ENCODE assay signal across 21 cellular contexts in genomic region chr4:147975902-147976301, GRCh38.
DNase-seq lines count a peak whose midpoint lies in the region; ATAC-seq and TF ChIP-seq lines count a peak whose summit lies in the region.
"Had no signal": no experiment of that assay in that cellular context is flagged by ENCODE, and none has a peak within 500 bp of the region (broad histone marks: within the 10 kb centered on the region; RNA-seq: fewer than 3 reads in every experiment).

No MANE protein-coding gene starts in this region.

- no peak overlapping the region for H3K18ac ChIP-seq in mesenchymal stem cell (ENCODE audit: low read depth in 1 of 2, low read length in 2 of 2)

- WGBS in mesenchymal stem cell: 100% methylated on average over 1 of the region's 2 CpGs

- no peak overlapping the region for H2AK5ac ChIP-seq in mesenchymal stem cell (ENCODE audit: low read length, severe bottlenecking)

- H3K79me1 ChIP-seq in mesenchymal stem cell (replicated peaks; ENCODE audit: low read length, poor library complexity, severe bottlenecking): peaks cover 17% of the 10 kb centered on the region

- H4K91ac ChIP-seq in mesenchymal stem cell (ENCODE audit: low read length): no peak overlapping the region

- peak overlapping the region; percentile 30 for H3K27ac ChIP-seq in brain microvascular endothelial cell
- H3K27ac ChIP-seq in mesenchymal stem cell (ENCODE audit: low read length, poor library complexity, severe bottlenecking): no peak overlapping the region

- peaks cover 4% of the 10 kb centered on the region for H3K36me3 Mint-ChIP-seq in glutamatergic neuron (ENCODE audit: unreplicated experiment)

- H3K9me3 ChIP-seq in mesenchymal stem cell (ENCODE audit: control insufficient read depth, low read length): no peaks in the 10 kb centered on the region
- H3K9me3 ChIP-seq: Caco-2 had no signal

- H2BK120ac ChIP-seq in mesenchymal stem cell (ENCODE audit: low read depth, low read length): no peak overlapping the region

- no peaks in the 10 kb centered on the region for H3K27me3 Mint-ChIP-seq in glutamatergic neuron (ENCODE audit: unreplicated experiment)

- DNase-seq in AG20443 (ENCODE audit: low spot score): peak; percentile 15
- peak; percentile 10 for DNase-seq in HS-5 (ENCODE audit: low read depth)
- DNase-seq in brain microvascular endothelial cell: peak; percentile 54
- DNase-seq in mesenchymal stem cell: peak; percentile 8
- DNase-seq in glutamatergic neuron: no peak
- no peak for DNase-seq in NCI-H774 (lab: John Stamatoyannopoulos, UW)
- no peak for DNase-seq in activated effector memory CD4-positive, alpha-beta T cell treated with anti-CD3 and anti-CD28 coated beads, Interleukin-2, amount 50 U/mL, for 16 hours
- DNase-seq: activated CD4-positive, alpha-beta T cell treated with anti-CD3 and anti-CD28 coated beads for 4 hours; activated CD8-positive, alpha-beta memory T cell treated with anti-CD3 and anti-CD28 coated beads, Interleukin-2, amount 50 U/mL, for 4 hours; activated naive CD4-positive, alpha-beta T cell; aorta; Caco-2; hippocampal formation; NCI-H2029 treated with DMSO at 0.1 percent for 48 hours; NCI-H510A treated with DMSO at 0.1 percent for 48 hours; SIG-M5; stimulated activated CD4-positive, alpha-beta T cell treated with anti-CD3 and anti-CD28 coated beads, Interleukin-4, amount 100 ng/mL, for 1 hour; substantia nigra had no signal

- no peaks in the 10 kb centered on the region for H3K4me1 ChIP-seq in mesenchymal stem cell (ENCODE audit: control insufficient read depth, insufficient read depth, low read depth, low read length)
- H3K4me1 ChIP-seq: Caco-2 had no signal

- H3K9ac ChIP-seq in mesenchymal stem cell (ENCODE audit: low read length): peak overlapping the region; percentile 24

- no peak overlapping the region for H4K8ac ChIP-seq in mesenchymal stem cell (ENCODE audit: low read length)

- H3K36me3 ChIP-seq in brain microvascular endothelial cell (replicated peaks) (no peaks in the 10 kb centered on the region), mesenchymal stem cell (ENCODE audit: control insufficient read depth in 1 of 2, insufficient read depth in 2 of 2, low read depth in 1 of 2, low read length in 2 of 2) (peaks cover 0 to 30% of the 10 kb centered on the region in 2 experiments)

- H3K27me3 ChIP-seq in brain microvascular endothelial cell (replicated peaks) (no peaks in the 10 kb centered on the region), mesenchymal stem cell (ENCODE audit: control insufficient read depth in 1 of 2, insufficient read depth in 1 of 2, low read length in 2 of 2) (no peaks in the 10 kb centered on the region)

- no peak overlapping the region for H2BK15ac ChIP-seq in mesenchymal stem cell (ENCODE audit: low read depth, poor library complexity, severe bottlenecking)

- H3K14ac ChIP-seq in mesenchymal stem cell (ENCODE audit: low read length in 2 of 2): no peak overlapping the region

- no peak overlapping the region for H2AFZ ChIP-seq in mesenchymal stem cell (ENCODE audit: low read depth, low read length)

- TF ChIP-seq CTCF in brain microvascular endothelial cell (IDR thresholded peaks at IDR 0.05; ENCODE audit: low read depth, low read length, missing control alignments) (no peak), glutamatergic neuron (IDR thresholded peaks at IDR 0.05; ENCODE audit: partially characterized antibody, unreplicated experiment) (no peak)

- no peak overlapping the region for H3K4me2 ChIP-seq in mesenchymal stem cell (ENCODE audit: low read length, poor library complexity, severe bottlenecking)

- H3K4me3 Mint-ChIP-seq in glutamatergic neuron (ENCODE audit: unreplicated experiment): no peak overlapping the region

- no peaks in the 10 kb centered on the region for H3K9me3 Mint-ChIP-seq in glutamatergic neuron (ENCODE audit: unreplicated experiment)

- H2BK12ac ChIP-seq in mesenchymal stem cell (ENCODE audit: low read length in 2 of 2): no peak overlapping the region

- H3K4ac ChIP-seq in mesenchymal stem cell (ENCODE audit: low read depth in 1 of 2, low read length in 2 of 2): no peak overlapping the region

- ATAC-seq in HG03097 (IDR thresholded peaks at IDR 0.05; ENCODE audit: low FRiP score, unreplicated experiment): no peak
- ATAC-seq: esophagus mucosa, GM12878 had no signal

- H3K4me1 Mint-ChIP-seq in glutamatergic neuron (ENCODE audit: low read depth, unreplicated experiment): peaks cover 3% of the 10 kb centered on the region

- H3K23ac ChIP-seq in mesenchymal stem cell (ENCODE audit: low read length in 2 of 2): no peak overlapping the region

- no peak overlapping the region for H3K27ac Mint-ChIP-seq in glutamatergic neuron (ENCODE audit: unreplicated experiment)

- H3K4me3 ChIP-seq in brain microvascular endothelial cell (ENCODE audit: low read depth, low read length) (no peak overlapping the region), mesenchymal stem cell (ENCODE audit: insufficient read depth in 1 of 2, low read depth in 1 of 2, low read length in 2 of 2) (no peak overlapping the region)
- H3K4me3 ChIP-seq: GM12878 had no signal

- in situ Hi-C loops in brain microvascular endothelial cell (cut with HindIII; ENCODE audit: low pct_ligation_motif_present, low sequenced_read_pairs): no loop called here

- no peak overlapping the region for H2BK5ac ChIP-seq in mesenchymal stem cell (ENCODE audit: low read depth, low read length, poor library complexity, severe bottlenecking)

Comparison
In these comparisons a context has a peak if more than half of its experiments do, and no peak if none do; other contexts are left out.
1. DNase-seq: peak in AG20443 (single experiment), HS-5 (single experiment), brain microvascular endothelial cell (single experiment) and mesenchymal stem cell (single experiment); none in glutamatergic neuron (single experiment), NCI-H774 (single experiment) and activated effector memory CD4-positive, alpha-beta T cell treated with anti-CD3 and anti-CD28 coated beads, Interleukin-2, amount 50 U/mL, for 16 hours (single experiment).